19 cellular contexts compared by ENCODE assay signal in genomic region chr7:1688542-1688941, GRCh38. TPM values are rescaled to one million over a fixed set of nuclear protein-coding genes. Genes with fewer than 3 reads are reported as not detected.
DNase-seq lines count a peak whose midpoint lies in the region; ATAC-seq, FAIRE-seq and TF ChIP-seq lines count a peak whose summit lies in the region.
"Had no signal": no experiment of that assay in that cellular context is flagged by ENCODE, and none has a peak within 500 bp of the region (broad histone marks: within the 10 kb centered on the region; RNA-seq: fewer than 3 reads in every experiment).

No MANE protein-coding gene starts in this region.

- peaks cover 15% of the 10 kb centered on the region for H3K27me3 Mint-ChIP-seq in activated naive CD4-positive, alpha-beta T cell treated with anti-CD3 and anti-CD28 coated beads, Interleukin-2, amount 50 U/mL, for 24 hours
- peaks cover 6% of the 10 kb centered on the region for H3K27me3 Mint-ChIP-seq in glutamatergic neuron (ENCODE audit: unreplicated experiment)

- no peaks in the 10 kb centered on the region for H3K4me1 Mint-ChIP-seq in activated naive CD4-positive, alpha-beta T cell treated with anti-CD3 and anti-CD28 coated beads, Interleukin-2, amount 50 U/mL, for 24 hours
- peaks cover 40% of the 10 kb centered on the region for H3K4me1 Mint-ChIP-seq in glutamatergic neuron (ENCODE audit: low read depth, unreplicated experiment)
- H3K4me1 Mint-ChIP-seq: B cell had no signal

- peak overlapping the region; percentile 25 for H3K27ac Mint-ChIP-seq in activated naive CD4-positive, alpha-beta T cell treated with anti-CD3 and anti-CD28 coated beads, Interleukin-2, amount 50 U/mL, for 24 hours
- H3K27ac Mint-ChIP-seq in glutamatergic neuron (ENCODE audit: unreplicated experiment), result peak overlapping the region; percentile 96
- H3K27ac Mint-ChIP-seq: B cell; CD4-positive, alpha-beta T cell; CD8-positive, alpha-beta T cell had no signal

- H3K9me3 Mint-ChIP-seq in activated naive CD4-positive, alpha-beta T cell treated with anti-CD3 and anti-CD28 coated beads, Interleukin-2, amount 50 U/mL, for 24 hours, result peaks cover 23% of the 10 kb centered on the region
- peaks cover 6% of the 10 kb centered on the region for H3K9me3 Mint-ChIP-seq in glutamatergic neuron (ENCODE audit: unreplicated experiment)

- no peak for ATAC-seq in GM18519 (IDR thresholded peaks at IDR 0.05; ENCODE audit: low FRiP score, unreplicated experiment)
- ATAC-seq: A549; CD8-positive, alpha-beta T cell; GM12878 had no signal

- H3K4me3 Mint-ChIP-seq in activated naive CD4-positive, alpha-beta T cell treated with anti-CD3 and anti-CD28 coated beads, Interleukin-2, amount 50 U/mL, for 24 hours, result no peak overlapping the region
- peak overlapping the region; percentile 43 for H3K4me3 Mint-ChIP-seq in glutamatergic neuron (ENCODE audit: unreplicated experiment)
- H3K4me3 Mint-ChIP-seq: B cell; CD4-positive, alpha-beta T cell; CD8-positive, alpha-beta T cell had no signal

- TF ChIP-seq CTCF in glutamatergic neuron (IDR thresholded peaks at IDR 0.05; ENCODE audit: partially characterized antibody, unreplicated experiment), result no peak

- DNase-seq in activated naive CD4-positive, alpha-beta T cell treated with Interleukin-2 at 50 U/mL for 16 hours, result no peak
- DNase-seq in glutamatergic neuron, result no peak
- DNase-seq in urothelium cell line (ENCODE audit: low spot score), result no peak
- DNase-seq in DMS53 treated with DMSO at 0.1 percent for 48 hours (lab: John Stamatoyannopoulos, UW; ENCODE audit: unreplicated experiment), result no peak
- DNase-seq: AML-193; Caco-2; Calu3; CD8-positive, alpha-beta T cell; DMS79; DND-41; EL; GDM1 had no signal

- peak; percentile 27 for FAIRE-seq in urothelium cell line (lab: Jason Lieb, UNC)
- FAIRE-seq: A549, D721Med, GM12878 had no signal

- H3K36me3 Mint-ChIP-seq in activated naive CD4-positive, alpha-beta T cell treated with anti-CD3 and anti-CD28 coated beads, Interleukin-2, amount 50 U/mL, for 24 hours, result peaks cover 3% of the 10 kb centered on the region
- H3K36me3 Mint-ChIP-seq in glutamatergic neuron (ENCODE audit: unreplicated experiment), result peaks cover 14% of the 10 kb centered on the region
- H3K36me3 Mint-ChIP-seq: CD8-positive, alpha-beta T cell had no signal

RNA-seq across cellular contexts. Expression of gene ELFN1, which starts 18.5 kb away (rescaled TPM):
- 40.0 TPM for total RNA-seq in glutamatergic neuron (ENCODE audit: unreplicated experiment)
- total RNA-seq: Calu3; CD4-positive, alpha-beta T cell; CD8-positive, alpha-beta T cell; GM12878 had no signal
